In genomic region chr2:231708050-231708772, GRCh38 we compare ENCODE assay signal across 8 cellular contexts. TPM values are rescaled to one million over a fixed set of nuclear protein-coding genes. Genes with fewer than 3 reads are reported as not detected.
DNase-seq lines count a peak whose midpoint lies in the region; ATAC-seq and TF ChIP-seq lines count a peak whose summit lies in the region.

A gene with protein sequence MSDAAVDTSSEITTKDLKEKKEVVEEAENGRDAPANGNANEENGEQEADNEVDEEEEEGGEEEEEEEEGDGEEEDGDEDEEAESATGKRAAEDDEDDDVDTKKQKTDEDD (plus strand): TSS chr2:231708525. CDS start chr2:231708707, 182 bp downstream.

- no peak for TF ChIP-seq CTCF in SU-DHL-6 (IDR thresholded peaks at IDR 0.05; ENCODE audit: insufficient read depth, low read length, poor library complexity, severe bottlenecking)
- TF ChIP-seq CTCF in ovary (IDR thresholded peaks at IDR 0.05), result peak in 2 of 3 donors; percentile 27 to 39
- no peak for TF ChIP-seq CTCF in thyroid gland (IDR thresholded peaks at IDR 0.05)

- peaks cover 28% of the 10 kb centered on the region for H3K4me1 Mint-ChIP-seq in activated naive CD8-positive, alpha-beta T cell treated with anti-CD3 and anti-CD28 coated beads, Interleukin-2, amount 10 ng/mL, durations not matched to agents 7 days and 5 days

- peaks cover 4% of the 10 kb centered on the region; the same call in 1 of the 2 replicates for H3K9me3 ChIP-seq in SU-DHL-6 (ENCODE audit: insufficient read depth, low read length)
- no peaks in the 10 kb centered on the region for H3K9me3 ChIP-seq in ovary
- no peaks in the 10 kb centered on the region for H3K9me3 ChIP-seq in thyroid gland

- H3K36me3 Mint-ChIP-seq in activated naive CD8-positive, alpha-beta T cell treated with anti-CD3 and anti-CD28 coated beads, Interleukin-2, amount 10 ng/mL, durations not matched to agents 7 days and 5 days, result peaks cover 26% of the 10 kb centered on the region

- H3K9ac ChIP-seq in SU-DHL-6 (ENCODE audit: low read length), result peak within 1 kb of the TSS; percentile 100

- H3K4me1 ChIP-seq in ovary (ENCODE audit: insufficient read depth), result peaks cover 13% of the 10 kb centered on the region
- peaks cover 27 to 38% of the 10 kb centered on the region in 2 donors for H3K4me1 ChIP-seq in thyroid gland

- WGBS in ovary, 3 donors, result 0 to 1% (median 1%) methylated on average over 46 to 76 of the region's 83 CpGs
- WGBS in thyroid gland, 2 donors, result 0% methylated on average over 34 to 48 of the region's 83 CpGs

- H3K4me3 ChIP-seq in SU-DHL-6 (ENCODE audit: insufficient read depth, low read length, poor library complexity, severe bottlenecking) (peak within 1 kb of the TSS; percentile 99), ovary (peak within 1 kb of the TSS; percentile 81), thyroid gland (replicated peaks in 1 of 3) (peak within 1 kb of the TSS; percentile 97 to 100 (median 99))

- intact Hi-C loops in head of caudate nucleus (cut with DNase I) (loop anchor here (2.0 kb wide), 1 partner anchor 21 kb away; no protein-coding TSS in a partner anchor), ovary (cut with DNase I) (loop anchor here in 1 of 4 donors (5.0 kb wide), 1 partner anchor 46 kb away; no protein-coding TSS in a partner anchor), thyroid gland (cut with DNase I) (no loop called here)

- no peaks in the 10 kb centered on the region for H3K9me2 ChIP-seq in SU-DHL-6 (replicated peaks; ENCODE audit: insufficient read depth, low read length)

- H3K27ac ChIP-seq in SU-DHL-6 (ENCODE audit: low read depth, low read length) (peak within 1 kb of the TSS; percentile 99), ovary (peak within 1 kb of the TSS; percentile 100), thyroid gland (peak within 1 kb of the TSS; percentile 100)

- TF ChIP-seq EP300 in ovary (IDR thresholded peaks at IDR 0.05), result peak; percentile 77

- no peaks in the 10 kb centered on the region for H3K27me3 ChIP-seq in SU-DHL-6 (ENCODE audit: low read length)
- H3K27me3 ChIP-seq in ovary, result no peaks in the 10 kb centered on the region
- no peaks in the 10 kb centered on the region for H3K27me3 ChIP-seq in thyroid gland

- peak within 1 kb of the TSS; percentile 97 for H3K4me3 Mint-ChIP-seq in activated naive CD8-positive, alpha-beta T cell treated with anti-CD3 and anti-CD28 coated beads, Interleukin-2, amount 10 ng/mL, durations not matched to agents 7 days and 5 days

- DNase-seq in NCI-H128 (lab: John Stamatoyannopoulos, UW; ENCODE audit: unreplicated experiment) (peak; percentile 90), head of caudate nucleus (peak; percentile 98 to 100 (median 100)), ovary (peak; percentile 100), thyroid gland (peak; percentile 100)
- DNase-seq in activated naive CD8-positive, alpha-beta T cell treated with anti-CD3 and anti-CD28 coated beads, Interleukin-2, amount 10 ng/mL, durations not matched to agents 7 days and 5 days, result peak; percentile 99

- peak within 1 kb of the TSS; percentile 83 for H2AFZ ChIP-seq in SU-DHL-6 (ENCODE audit: low read depth, low read length, severe bottlenecking)

- H3K9me3 Mint-ChIP-seq in activated naive CD8-positive, alpha-beta T cell treated with anti-CD3 and anti-CD28 coated beads, Interleukin-2, amount 10 ng/mL, durations not matched to agents 7 days and 5 days, result no peaks in the 10 kb centered on the region

- peak; percentile 94 for TF ChIP-seq POLR2A in GM10847 (IDR thresholded peaks at IDR 0.05; ENCODE audit: extremely low read depth, insufficient read length)
- TF ChIP-seq POLR2A in ovary (IDR thresholded peaks at IDR 0.05), result peak; percentile 96
- TF ChIP-seq POLR2A in thyroid gland (IDR thresholded peaks at IDR 0.05), result peak; percentile 83 to 98

- peak within 1 kb of the TSS; percentile 100 for H3K27ac Mint-ChIP-seq in activated naive CD8-positive, alpha-beta T cell treated with anti-CD3 and anti-CD28 coated beads, Interleukin-2, amount 10 ng/mL, durations not matched to agents 7 days and 5 days

- H3F3A ChIP-seq in SU-DHL-6 (ENCODE audit: insufficient read depth), result peaks cover 33% of the 10 kb centered on the region

- peak; percentile 57 for ATAC-seq in HG02678 (IDR thresholded peaks at IDR 0.05; ENCODE audit: unreplicated experiment)
- ATAC-seq in activated naive CD8-positive, alpha-beta T cell treated with anti-CD3 and anti-CD28 coated beads, Interleukin-2, amount 10 ng/mL, durations not matched to agents 7 days and 5 days (ENCODE audit: low read depth), result peak; percentile 80

- H3K27me3 Mint-ChIP-seq in activated naive CD8-positive, alpha-beta T cell treated with anti-CD3 and anti-CD28 coated beads, Interleukin-2, amount 10 ng/mL, durations not matched to agents 7 days and 5 days, result no peaks in the 10 kb centered on the region

- H3K4me2 ChIP-seq in SU-DHL-6 (ENCODE audit: low read depth, low read length, poor library complexity, severe bottlenecking), result peak within 1 kb of the TSS; percentile 87

- POLR2A ChIA-PET in activated naive CD8-positive, alpha-beta T cell treated with anti-CD3 and anti-CD28 coated beads, Interleukin-2, amount 10 ng/mL, durations not matched to agents 7 days and 5 days (lab: Charles Lee), result interaction anchor here (0.6 to 4.4 kb wide), 24 partner anchors 8 to 244 kb away, joined by 3 to 92 read pairs (median 4); partner anchors contain the start of genes COPS7B, NCL and PDE6D

- H3K79me2 ChIP-seq in SU-DHL-6 (ENCODE audit: insufficient read depth, low read length), result peaks cover 45% of the 10 kb centered on the region

- peaks cover 36% of the 10 kb centered on the region for H3K36me3 ChIP-seq in SU-DHL-6 (ENCODE audit: low read length)
- no peaks in the 10 kb centered on the region for H3K36me3 ChIP-seq in ovary
- peaks cover 7 to 9% of the 10 kb centered on the region in 2 donors for H3K36me3 ChIP-seq in thyroid gland

- H4K20me1 ChIP-seq in SU-DHL-6 (ENCODE audit: low read depth, low read length), result peaks cover 13% of the 10 kb centered on the region; the same call in 1 of the 2 replicates

RNA-seq across cellular contexts. Expression of the gene that starts here (rescaled TPM):
- 1,000 to 10,000 TPM; 1,404 to 1,416 TPM for total RNA-seq in activated naive CD8-positive, alpha-beta T cell treated with anti-CD3 and anti-CD28 coated beads, Interleukin-2, amount 10 ng/mL, durations not matched to agents 7 days and 5 days
- total RNA-seq in ovary (1,000 to 10,000 TPM in 2 of 7 donors, 100 to 1,000 TPM in 5; 755 to 1,301 (median 902) TPM), thyroid gland (1,000 to 10,000 TPM in 3 of 4 donors, 100 to 1,000 TPM in 1; 631 to 1,160 (median 1,099) TPM)
- 1,000 to 10,000 TPM; 1,827 to 1,991 TPM for polyA plus RNA-seq in ovary

Comparison
In these comparisons a context has a peak if more than half of its experiments do, and no peak if none do; other contexts are left out.
1. Peak in every context shown above with its lines: DNase-seq, ATAC-seq, H3K4me3 ChIP-seq and H3K27ac ChIP-seq.
2. CTCF ChIP-seq: peak in ovary (2 of 3); none in SU-DHL-6 (single experiment) and thyroid gland (0 of 6).